2 cellular contexts compared by ENCODE assay signal in genomic region chr4:126976850-126977249, GRCh38.
TF ChIP-seq lines count a peak whose summit lies in the region.

No MANE protein-coding gene starts in this region.

TF ChIP-seq in GM23338, 12 proteins besides CTCF, POLR2A, EP300 and RAD21 (continued from another document):
- TF ChIP-seq ZNF462 (CRISPR knock-in tag; IDR thresholded peaks at IDR 0.05) (no peak), ETS1 (IDR thresholded peaks at IDR 0.05) (no peak), POLR2AphosphoS5 (IDR thresholded peaks at IDR 0.05; ENCODE audit: low read depth) (no peak), EZH2phosphoT487 (IDR thresholded peaks at IDR 0.05; ENCODE audit: unreplicated experiment) (no peak), JUNB (IDR thresholded peaks at IDR 0.05; ENCODE audit: unreplicated experiment) (no peak), EZH2 (IDR thresholded peaks at IDR 0.05; ENCODE audit: low read depth, unreplicated experiment) (no peak)

TF ChIP-seq in SK-N-SH treated with all-trans-retinoic acid at 6 μM for 48 hours, 23 proteins besides CTCF, POLR2A, EP300 and RAD21 (continued from another document):
- TF ChIP-seq SNAI2 (CRISPR knock-in tag; IDR thresholded peaks at IDR 0.05), result no peak
- TF ChIP-seq RARB (CRISPR knock-in tag; IDR thresholded peaks at IDR 0.05), result no peak
- TF ChIP-seq TSHZ2 (CRISPR knock-in tag; IDR thresholded peaks at IDR 0.05), result no peak
TF ChIP-seq in SK-N-SH treated with all-trans-retinoic acid at 6 μM for 48 hours: peak in this region for 0.
